In the genomic region with DNA sequence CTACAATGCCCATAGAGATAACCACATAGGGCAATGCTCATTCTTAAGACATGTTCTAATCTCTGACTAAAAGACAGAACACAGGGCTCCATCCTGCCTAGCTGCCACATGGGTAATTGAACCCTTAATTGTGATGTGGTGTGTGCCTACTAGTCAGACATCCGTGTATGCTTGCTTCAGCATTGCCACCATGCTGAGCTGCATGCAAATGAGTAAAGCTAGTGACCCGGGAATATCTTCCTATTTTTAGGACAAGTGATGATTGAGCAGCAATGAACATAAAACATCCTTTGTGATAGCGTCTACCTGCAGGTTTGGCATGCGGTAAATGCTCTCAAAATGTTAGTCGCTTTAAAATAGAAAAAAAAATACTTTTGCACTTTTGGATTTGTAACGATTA, we compare ENCODE assay signal across 18 cellular contexts.
"Had no signal": no experiment of that assay in that cellular context is flagged by ENCODE, and none has a peak within 500 bp of the region (broad histone marks: within the 10 kb centered on the region; RNA-seq: fewer than 3 reads in every experiment).

No MANE protein-coding gene starts in this region.

- H3K9me3 ChIP-seq: transverse colon had no signal

- H3K36me3 ChIP-seq: transverse colon had no signal

- H3K27ac ChIP-seq: coronary artery, transverse colon, VCaP had no signal

- H3K27me3 ChIP-seq: transverse colon had no signal

- H3K4me3 ChIP-seq: coronary artery, transverse colon had no signal

- DNase-seq: activated CD4-positive, alpha-beta T cell treated with anti-CD3 and anti-CD28 coated beads for 1 hour; activated CD4-positive, alpha-beta T cell treated with anti-CD3 and anti-CD28 coated beads, Interleukin-2, amount 50 U/mL, for 48 hours; activated naive CD4-positive, alpha-beta T cell treated with Interleukin-2 at 50 U/mL for 16 hours; aorta; effector CD4-positive, alpha-beta T cell; foreskin fibroblast; left colon; naive thymus-derived CD8-positive, alpha-beta T cell; right cardiac atrium; small intestine; stimulated activated CD4-positive, alpha-beta T cell treated with anti-CD3 and anti-CD28 coated beads, Interleukin-4, amount 100 ng/mL, for 4 hours; stimulated activated CD8-positive, alpha-beta memory T cell treated with anti-CD3 and anti-CD28 coated beads, Interleukin-4, amount 100 ng/mL, for 48 hours; stimulated activated naive CD4-positive, alpha-beta T cell treated with Interleukin-2 at 50 U/mL for 16 hours; T1000; transverse colon had no signal

- ATAC-seq: activated T-helper 17 cell treated with anti-CD3 and anti-CD28 coated beads, Interleukin-2, amount 50 U/mL, for 72 hours; left colon; naive thymus-derived CD8-positive, alpha-beta T cell had no signal

- H3K4me1 ChIP-seq: transverse colon had no signal
